Comparison of ENCODE assay signal across 23 cellular contexts in the genomic region with DNA sequence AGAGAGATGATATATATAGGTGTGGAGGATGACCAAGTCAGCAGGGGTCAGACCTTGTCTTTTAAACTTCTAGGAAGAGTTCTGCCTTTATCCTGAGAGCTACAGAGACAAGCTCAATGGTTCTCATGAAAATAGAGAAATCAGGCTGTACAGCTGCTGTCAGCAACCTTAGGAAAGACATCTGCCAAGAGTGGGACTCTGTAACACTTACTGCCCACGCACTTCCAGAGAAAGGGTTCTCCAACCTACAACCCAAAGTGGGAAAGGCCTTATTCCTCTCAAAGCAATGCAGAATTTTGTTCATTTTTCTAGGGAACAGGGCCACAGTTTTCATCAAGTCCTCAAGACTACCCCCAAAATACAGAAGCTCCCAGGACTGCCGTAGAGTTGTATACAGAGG.
DNase-seq lines count a peak whose midpoint lies in the region; ATAC-seq, FAIRE-seq and TF ChIP-seq lines count a peak whose summit lies in the region.
"Had no signal": no experiment of that assay in that cellular context is flagged by ENCODE, and none has a peak within 500 bp of the region (broad histone marks: within the 10 kb centered on the region; RNA-seq: fewer than 3 reads in every experiment).

No MANE protein-coding gene starts in this region.

- no peaks in the 10 kb centered on the region for H3K27me3 Mint-ChIP-seq in MCF 10A (ENCODE audit: insufficient read depth, unreplicated experiment)
- H3K27me3 Mint-ChIP-seq: CD4-positive, alpha-beta T cell had no signal

- no TSS peak for BruUV-seq in MCF 10A (replicated peaks; lab: Mats Ljungman, UMichigan)

- FAIRE-seq in bronchial epithelial cell (lab: Jason Lieb, UNC): peak; percentile 93
- FAIRE-seq: A549, D721Med, G401.6, GM12891, GM18507 had no signal

- no peak for TF ChIP-seq CTCF in breast epithelium (IDR thresholded peaks at IDR 0.05)
- no peak for TF ChIP-seq CTCF in MCF 10A (IDR thresholded peaks at IDR 0.05; ENCODE audit: unreplicated experiment)
- TF ChIP-seq CTCF in bronchial epithelial cell (IDR thresholded peaks at IDR 0.05; ENCODE audit: insufficient read depth, low read length, severe bottlenecking): no peak
- TF ChIP-seq CTCF in lower lobe of right lung (IDR thresholded peaks at IDR 0.05): no peak
- no peak for TF ChIP-seq CTCF in upper lobe of right lung (IDR thresholded peaks at IDR 0.05)

- no peak overlapping the region for H3K4me3 Mint-ChIP-seq in MCF 10A (ENCODE audit: unreplicated experiment)
- H3K4me3 Mint-ChIP-seq: CD4-positive, alpha-beta T cell; GM23338; HFFc6 had no signal

- H3K27ac Mint-ChIP-seq in MCF 10A (ENCODE audit: low read depth, unreplicated experiment): no peak overlapping the region
- H3K27ac Mint-ChIP-seq: CD4-positive, alpha-beta T cell; GM23338; HFFc6 had no signal

- peak; percentile 5 to 39 for ATAC-seq in lower lobe of right lung
- ATAC-seq in upper lobe of right lung: peak; percentile 31
- ATAC-seq: A549, GM23338, HCT116 had no signal

- intact Hi-C loops in breast epithelium (cut with DNase I; ENCODE audit: low total_unique reads): no loop called here
- intact Hi-C loops in MCF 10A (cut with micrococcal nuclease): no loop called here
- intact Hi-C loops in lower lobe of right lung (cut with DNase I): no loop called here
- intact Hi-C loops in upper lobe of right lung (cut with DNase I): no loop called here

- H3K36me3 ChIP-seq in breast epithelium (no peaks in the 10 kb centered on the region), bronchial epithelial cell (ENCODE audit: control insufficient read depth, insufficient read depth, low read length) (peaks cover 10% of the 10 kb centered on the region), lower lobe of right lung (no peaks in the 10 kb centered on the region), upper lobe of right lung (no peaks in the 10 kb centered on the region)
- H3K36me3 ChIP-seq: BLaER1 treated with 17β-estradiol and CSF1 and Interleukin-3, amounts not matched to agents 10 nM and 100 nM had no signal

- DNase-seq in breast epithelium (ENCODE audit: low spot score in 2 of 2) (no peak), MCF 10A (ENCODE audit: unreplicated experiment) (no peak), bronchial epithelial cell (ENCODE audit: low read depth) (no peak), lower lobe of right lung (no peak), upper lobe of right lung (no peak), NCI-H2029 (lab: John Stamatoyannopoulos, UW) (no peak), NCI-H2171 (lab: John Stamatoyannopoulos, UW) (no peak), NOMO-1 (lab: John Stamatoyannopoulos, UW; ENCODE audit: unreplicated experiment in 2 of 2) (no peak)
- DNase-seq: AML-193; Caco-2; CD4-positive, alpha-beta T cell; H7; HFFc6 had no signal

- H3K27ac ChIP-seq in breast epithelium (peak overlapping the region; percentile 40 to 71), lower lobe of right lung (no peak overlapping the region), upper lobe of right lung (no peak overlapping the region)
- H3K27ac ChIP-seq: 22Rv1; A549; BLaER1 treated with 17β-estradiol and CSF1 and Interleukin-3, amounts not matched to agents 10 nM and 100 nM; HL-60 had no signal

- H3K9me3 Mint-ChIP-seq in MCF 10A (ENCODE audit: unreplicated experiment): no peaks in the 10 kb centered on the region
- H3K9me3 Mint-ChIP-seq: CD4-positive, alpha-beta T cell; GM23338; HFFc6 had no signal

- H3K36me3 Mint-ChIP-seq in MCF 10A (ENCODE audit: insufficient read depth, unreplicated experiment): peaks cover 65% of the 10 kb centered on the region

- TF ChIP-seq POLR2A in breast epithelium (IDR thresholded peaks at IDR 0.05): no peak

- H3K4me1 ChIP-seq in breast epithelium (no peaks in the 10 kb centered on the region), lower lobe of right lung (peaks cover 17% of the 10 kb centered on the region), upper lobe of right lung (peaks cover 9% of the 10 kb centered on the region)
- H3K4me1 ChIP-seq: A549, Caco-2 had no signal

- no peaks in the 10 kb centered on the region for H3K9me3 ChIP-seq in breast epithelium
- no peaks in the 10 kb centered on the region for H3K9me3 ChIP-seq in lower lobe of right lung
- H3K9me3 ChIP-seq in upper lobe of right lung: no peaks in the 10 kb centered on the region
- H3K9me3 ChIP-seq: A549; BLaER1 treated with 17β-estradiol and CSF1 and Interleukin-3, amounts not matched to agents 10 nM and 100 nM; Caco-2 had no signal

- no peaks in the 10 kb centered on the region for H3K27me3 ChIP-seq in breast epithelium
- H3K27me3 ChIP-seq in bronchial epithelial cell (ENCODE audit: control insufficient read depth, insufficient read depth, low read length): no peaks in the 10 kb centered on the region
- H3K27me3 ChIP-seq in lower lobe of right lung (ENCODE audit: low read depth): no peaks in the 10 kb centered on the region
- no peaks in the 10 kb centered on the region for H3K27me3 ChIP-seq in upper lobe of right lung
- H3K27me3 ChIP-seq: BLaER1 treated with 17β-estradiol and CSF1 and Interleukin-3, amounts not matched to agents 10 nM and 100 nM had no signal

- POLR2A ChIA-PET in MCF 10A (lab: Yijun Ruan, JAX): no interaction called here

- H3K4me3 ChIP-seq in breast epithelium (no peak overlapping the region), bronchial epithelial cell (ENCODE audit: low read depth, low read length) (no peak overlapping the region), lower lobe of right lung (no peak overlapping the region), upper lobe of right lung (no peak overlapping the region)
- H3K4me3 ChIP-seq: A549; BLaER1 treated with 17β-estradiol and CSF1 and Interleukin-3, amounts not matched to agents 10 nM and 100 nM; GM23338 had no signal

- CTCF ChIA-PET in MCF 10A (lab: Yijun Ruan, JAX): no interaction called here

- H3K4me1 Mint-ChIP-seq in MCF 10A (ENCODE audit: insufficient read depth, unreplicated experiment): peaks cover 17% of the 10 kb centered on the region

Comparison
In these comparisons a context has a peak if more than half of its experiments do, and no peak if none do; other contexts are left out.
1. H3K27ac ChIP-seq: peak in breast epithelium (2 of 2); none in lower lobe of right lung (single experiment) and upper lobe of right lung (single experiment).